ENCODE assay signal across 11 cellular contexts in the genomic region with DNA sequence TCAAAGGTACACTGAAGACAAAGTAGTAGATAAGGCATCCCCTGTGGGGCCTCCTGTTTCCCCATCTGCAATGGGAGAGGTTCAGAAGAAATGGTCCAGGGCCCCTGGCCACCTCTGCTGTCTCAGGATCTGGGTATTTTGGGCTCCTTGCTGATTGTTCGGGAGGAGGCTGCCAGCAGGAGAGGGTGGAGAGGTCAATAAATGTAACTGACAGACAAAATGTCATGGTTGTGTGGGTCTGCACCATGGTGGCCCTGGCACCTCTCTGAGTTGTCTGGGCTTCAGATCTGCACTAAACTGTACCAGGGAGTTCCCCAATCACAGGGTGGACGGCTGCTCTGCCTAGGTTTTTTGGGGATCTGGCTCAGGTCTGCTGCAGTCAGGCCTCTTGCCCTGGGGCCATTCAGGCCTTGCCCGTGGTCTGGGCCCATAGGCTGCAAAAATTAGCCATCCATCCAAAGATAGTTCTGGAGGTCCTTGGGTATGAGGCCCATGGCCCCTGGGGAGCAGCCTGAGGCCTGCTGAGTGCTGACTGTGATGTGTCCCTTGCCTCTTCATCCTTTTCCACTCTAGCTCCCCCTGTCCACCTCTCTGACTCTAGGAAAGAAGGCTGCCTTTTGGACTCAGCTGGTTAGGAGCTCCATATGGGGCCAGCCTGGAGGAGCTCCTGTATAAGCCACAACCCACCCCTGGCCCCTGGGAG. TPM values are rescaled to one million over a fixed set of nuclear protein-coding genes. Genes with fewer than 3 reads are reported as not detected.
DNase-seq lines count a peak whose midpoint lies in the region; ATAC-seq and TF ChIP-seq lines count a peak whose summit lies in the region.
"Had no signal": no experiment of that assay in that cellular context is flagged by ENCODE, and none has a peak within 500 bp of the region (broad histone marks: within the 10 kb centered on the region; RNA-seq: fewer than 3 reads in every experiment).

No MANE protein-coding gene starts in this region.

- peaks cover 66 to 67% of the 10 kb centered on the region in 2 donors for H3K4me1 Mint-ChIP-seq in natural killer cell treated with Interleukin-12 subunit alpha and Interleukin-12 subunit beta and Interleukin-15 and Interleukin-18, amount 100 ng/mL, for 72 hours (ENCODE audit: low read depth in 2 of 2)

- no peak overlapping the region for H2AFZ ChIP-seq in Loucy (ENCODE audit: low read length)

- peak overlapping the region; percentile 83 for H3K4me3 Mint-ChIP-seq in natural killer cell treated with Interleukin-12 subunit alpha and Interleukin-12 subunit beta and Interleukin-15 and Interleukin-18, amount 100 ng/mL, for 72 hours

- H3K27me3 Mint-ChIP-seq in natural killer cell treated with Interleukin-12 subunit alpha and Interleukin-12 subunit beta and Interleukin-15 and Interleukin-18, amount 100 ng/mL, for 72 hours, result no peaks in the 10 kb centered on the region

- peak overlapping the region; percentile 97 for H3K27ac Mint-ChIP-seq in natural killer cell treated with Interleukin-12 subunit alpha and Interleukin-12 subunit beta and Interleukin-15 and Interleukin-18, amount 100 ng/mL, for 72 hours

- ATAC-seq in natural killer cell treated with Interleukin-12 subunit alpha and Interleukin-12 subunit beta and Interleukin-15 and Interleukin-18, amount 100 ng/mL, for 72 hours, result no peak
- ATAC-seq in GM19455 (IDR thresholded peaks at IDR 0.05; ENCODE audit: unreplicated experiment), result no peak

- H4K20me1 ChIP-seq in Loucy (ENCODE audit: insufficient read depth, low read length, poor library complexity, severe bottlenecking), result no peaks in the 10 kb centered on the region

- peaks cover 5% of the 10 kb centered on the region; the same call in 1 of the 2 replicates for H3K36me3 ChIP-seq in Loucy (ENCODE audit: insufficient read depth, low read length)

- peak overlapping the region; percentile 67 for H3K4me3 ChIP-seq in Loucy (ENCODE audit: low read length, poor library complexity, severe bottlenecking)
- H3K4me3 ChIP-seq: ascending aorta had no signal

- TF ChIP-seq CTCF in Loucy (conservative IDR thresholded peaks at IDR 0.05; ENCODE audit: low read length), result no peak; the same call in 1 of the 2 replicates

- peak overlapping the region; percentile 73 for H3K9ac ChIP-seq in Loucy (ENCODE audit: low read depth, low read length, poor library complexity, severe bottlenecking)

- H3K4me2 ChIP-seq in Loucy (ENCODE audit: low read depth, low read length, poor library complexity, severe bottlenecking), result peak overlapping the region; percentile 93

- peaks cover 94% of the 10 kb centered on the region for H3K79me2 ChIP-seq in Loucy (ENCODE audit: insufficient read depth, low read length)

- H3K36me3 Mint-ChIP-seq in natural killer cell treated with Interleukin-12 subunit alpha and Interleukin-12 subunit beta and Interleukin-15 and Interleukin-18, amount 100 ng/mL, for 72 hours, result no peaks in the 10 kb centered on the region

- no peaks in the 10 kb centered on the region for H3F3A ChIP-seq in Loucy (ENCODE audit: low read depth)

- H3K9me3 Mint-ChIP-seq in natural killer cell treated with Interleukin-12 subunit alpha and Interleukin-12 subunit beta and Interleukin-15 and Interleukin-18, amount 100 ng/mL, for 72 hours, result no peaks in the 10 kb centered on the region

- H3K27me3 ChIP-seq in Loucy (ENCODE audit: insufficient read depth, low read length, poor library complexity, severe bottlenecking), result no peaks in the 10 kb centered on the region
- H3K27me3 ChIP-seq: ascending aorta had no signal

- DNase-seq in GF-D8 (lab: John Stamatoyannopoulos, UW) (peak; percentile 68), dermis blood vessel endothelial cell (peak; percentile 18), SIG-M5 (lab: John Stamatoyannopoulos, UW) (no peak), GM19238 (ENCODE audit: insufficient read length, low spot score) (no peak), 8988T (no peak)
- no peak for DNase-seq in natural killer cell treated with Interleukin-12 subunit alpha and Interleukin-12 subunit beta and Interleukin-15 and Interleukin-18, amount 100 ng/mL, for 72 hours (ENCODE audit: low spot score)
- DNase-seq: NCI-H1930, occipital lobe had no signal

- H3K9me2 ChIP-seq in Loucy (replicated peaks; ENCODE audit: low read depth, low read length), result no peaks in the 10 kb centered on the region

- no peaks in the 10 kb centered on the region for H3K9me3 ChIP-seq in Loucy (ENCODE audit: insufficient read depth, low read depth, low read length)
- H3K9me3 ChIP-seq: ascending aorta had no signal

- peaks cover 87% of the 10 kb centered on the region for H3K4me1 ChIP-seq in Loucy (ENCODE audit: insufficient read depth, low read length, poor library complexity, severe bottlenecking)

RNA-seq across cellular contexts. Expression of gene NBEAL2, which starts 7.5 kb away (rescaled TPM):
- 30.6 and 52.2 TPM in 2 replicates for total RNA-seq in dermis blood vessel endothelial cell
- 100 to 1,000 TPM; 121 to 255 TPM for total RNA-seq in natural killer cell treated with Interleukin-12 subunit alpha and Interleukin-12 subunit beta and Interleukin-15 and Interleukin-18, amount 100 ng/mL, for 72 hours

RNA-seq across cellular contexts. Expression of gene CCDC12, which starts 10.4 kb away (rescaled TPM):
- total RNA-seq in dermis blood vessel endothelial cell, result 22.7 and 44.6 TPM in 2 replicates
- total RNA-seq in natural killer cell treated with Interleukin-12 subunit alpha and Interleukin-12 subunit beta and Interleukin-15 and Interleukin-18, amount 100 ng/mL, for 72 hours, result 10 to 100 TPM; 58.0 to 89.8 TPM

Comparison
In these comparisons a context has a peak if more than half of its experiments do, and no peak if none do; other contexts are left out.
1. DNase-seq: peak in GF-D8 (single experiment) and dermis blood vessel endothelial cell (single experiment); none in natural killer cell treated with Interleukin-12 subunit alpha and Interleukin-12 subunit beta and Interleukin-15 and Interleukin-18, amount 100 ng/mL, for 72 hours (single experiment), SIG-M5 (single experiment), GM19238 (single experiment) and 8988T (single experiment).